Comparison of ENCODE assay signal across 8 cellular contexts in the genomic region with DNA sequence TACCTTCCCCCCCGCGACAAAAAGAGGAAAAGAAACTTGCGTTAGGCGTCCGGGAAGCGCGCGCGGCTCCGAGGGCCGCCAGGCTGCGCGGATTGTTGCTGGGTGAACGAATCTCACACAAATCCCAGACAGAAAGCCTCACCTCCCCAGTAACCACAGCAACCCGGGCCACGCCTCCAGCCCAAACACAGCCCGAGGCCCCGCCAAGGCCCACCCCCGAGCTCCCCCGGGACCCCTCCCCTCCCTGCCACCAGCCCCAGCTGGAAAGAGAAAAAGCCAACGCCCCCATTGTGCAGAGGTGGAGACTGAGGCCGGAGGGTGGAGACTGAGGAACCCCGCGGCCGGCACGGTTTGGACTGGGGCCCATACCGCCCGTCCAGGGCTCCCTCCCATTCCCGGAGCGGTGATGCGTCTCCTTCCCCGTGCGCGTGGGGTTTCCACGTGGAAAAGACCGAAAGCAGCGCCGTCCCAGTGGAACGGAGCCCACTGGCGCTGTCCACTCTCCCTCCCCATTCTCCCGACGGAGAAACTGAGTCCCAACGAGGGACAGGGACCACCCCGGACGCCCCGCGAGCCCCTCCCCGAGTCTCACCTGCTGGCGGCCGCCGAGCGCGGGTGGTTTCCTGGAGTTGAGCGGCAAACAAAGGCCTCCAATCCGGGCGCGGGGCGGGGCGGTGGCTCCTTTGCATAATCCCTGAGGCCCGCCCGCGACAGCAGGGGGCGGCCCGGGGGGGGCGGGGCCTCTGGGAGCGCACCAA. TPM values are rescaled to one million over a fixed set of nuclear protein-coding genes. Genes with fewer than 3 reads are reported as not detected.
DNase-seq lines count a peak whose midpoint lies in the region; ATAC-seq and TF ChIP-seq lines count a peak whose summit lies in the region.

No MANE protein-coding gene starts in this region.

- H3F3A ChIP-seq in GM23338 (replicated peaks; ENCODE audit: low read depth) (peaks cover 15% of the 10 kb centered on the region), neural progenitor cell (ENCODE audit: low read depth) (peaks cover 20% of the 10 kb centered on the region)

- H3K9me3 ChIP-seq in Karpas-422 (ENCODE audit: low read length) (no peaks in the 10 kb centered on the region), neural progenitor cell (ENCODE audit: low read depth) (no peaks in the 10 kb centered on the region), stomach smooth muscle (ENCODE audit: control insufficient read depth in 2 of 2, low read length in 2 of 2) (no peaks in the 10 kb centered on the region)

- 0 out of 2 replicates have a peak overlapping the region, but pooled peaks have one; percentile 63 for H2AFZ ChIP-seq in GM23338
- H2AFZ ChIP-seq in Karpas-422 (ENCODE audit: low read length) = no peak overlapping the region
- peak overlapping the region; percentile 52 for H2AFZ ChIP-seq in neural progenitor cell (replicated peaks)

- no peaks in the 10 kb centered on the region for H3K27me3 ChIP-seq in GM23338 (ENCODE audit: insufficient read depth)
- H3K27me3 ChIP-seq in Karpas-422 (ENCODE audit: low read length) = no peaks in the 10 kb centered on the region
- H3K27me3 ChIP-seq in foreskin keratinocyte = no peaks in the 10 kb centered on the region
- H3K27me3 ChIP-seq in neural progenitor cell = no peaks in the 10 kb centered on the region
- H3K27me3 ChIP-seq in stomach smooth muscle (ENCODE audit: control insufficient read depth in 1 of 2, insufficient read depth in 2 of 2, low read length in 2 of 2) = no peaks in the 10 kb centered on the region

- H3K27me3 Mint-ChIP-seq in GM23338 (ENCODE audit: insufficient read depth, low read depth, poor library complexity) = peaks cover 16% of the 10 kb centered on the region
- peaks cover 11% of the 10 kb centered on the region for H3K27me3 Mint-ChIP-seq in neural progenitor cell (ENCODE audit: insufficient read depth, low read depth)

- H3K4me3 ChIP-seq in GM23338 (peak overlapping the region; percentile 93), Karpas-422 (ENCODE audit: low read length) (peak overlapping the region; percentile 71), neural progenitor cell (peak overlapping the region; percentile 65), stomach smooth muscle (ENCODE audit: low read length in 2 of 2) (peak overlapping the region; percentile 85 to 88)

- H3K27ac Mint-ChIP-seq in GM23338 = peak overlapping the region; percentile 94
- H3K27ac Mint-ChIP-seq in neural progenitor cell = peak overlapping the region; percentile 77

- peak overlapping the region; percentile 94 for H3K4me3 Mint-ChIP-seq in GM23338
- H3K4me3 Mint-ChIP-seq in neural progenitor cell = peak overlapping the region; percentile 93

- H3K79me2 ChIP-seq in GM23338 (replicated peaks; ENCODE audit: insufficient read depth) (no peaks in the 10 kb centered on the region; the same call in 1 of the 2 replicates), Karpas-422 (ENCODE audit: low read length) (peaks cover 25% of the 10 kb centered on the region), neural progenitor cell (ENCODE audit: low read depth) (no peaks in the 10 kb centered on the region)

- DNase-seq in EL = peak; percentile 93
- peak; percentile 97 for DNase-seq in GM23338 (ENCODE audit: low spot score)
- peak; percentile 98 for DNase-seq in Karpas-422
- peak; percentile 89 to 95 for DNase-seq in SHP77 (lab: John Stamatoyannopoulos, UW)
- DNase-seq in activated gamma-delta T cell (lab: John Stamatoyannopoulos, UW) = peak; percentile 96
- DNase-seq in foreskin keratinocyte = peak in 1 of 2 donors; percentile 83
- DNase-seq in neural progenitor cell (ENCODE audit: low spot score) = peak; percentile 98

- H3K4me2 ChIP-seq in GM23338 = peak overlapping the region; percentile 93
- H3K4me2 ChIP-seq in Karpas-422 (ENCODE audit: low read depth, low read length, poor library complexity, severe bottlenecking) = peak overlapping the region; percentile 81
- peak overlapping the region; percentile 80 for H3K4me2 ChIP-seq in neural progenitor cell

- no peaks in the 10 kb centered on the region for H3K9me3 Mint-ChIP-seq in GM23338
- no peaks in the 10 kb centered on the region for H3K9me3 Mint-ChIP-seq in neural progenitor cell

- H3K4me1 Mint-ChIP-seq in GM23338 (peaks cover 38% of the 10 kb centered on the region), neural progenitor cell (peaks cover 21% of the 10 kb centered on the region)

- H3K4me1 ChIP-seq in GM23338 (ENCODE audit: insufficient read depth) = peaks cover 20% of the 10 kb centered on the region; the same call in 1 of the 2 replicates
- H3K4me1 ChIP-seq in Karpas-422 (ENCODE audit: low read length) = peaks cover 35% of the 10 kb centered on the region
- peaks cover 11% of the 10 kb centered on the region for H3K4me1 ChIP-seq in foreskin keratinocyte
- H3K4me1 ChIP-seq in neural progenitor cell = peaks cover 8% of the 10 kb centered on the region
- peaks cover 22% of the 10 kb centered on the region for H3K4me1 ChIP-seq in stomach smooth muscle (ENCODE audit: control insufficient read depth, insufficient read depth, low read length)

- H3K27ac ChIP-seq in GM23338 (ENCODE audit: low read depth) (peak overlapping the region; percentile 2; the same call in 1 of the 2 replicates), Karpas-422 (ENCODE audit: low read length) (peak overlapping the region; percentile 83), foreskin keratinocyte (peak overlapping the region; percentile 67), neural progenitor cell (no peak overlapping the region), stomach smooth muscle (ENCODE audit: low read length) (peak overlapping the region; percentile 69)

- H3K36me3 ChIP-seq in GM23338 (ENCODE audit: insufficient read depth) (no peaks in the 10 kb centered on the region), Karpas-422 (ENCODE audit: insufficient read depth, low read length) (no peaks in the 10 kb centered on the region), neural progenitor cell (no peaks in the 10 kb centered on the region), stomach smooth muscle (ENCODE audit: control insufficient read depth in 2 of 2, insufficient read depth in 2 of 2, low read length in 2 of 2) (peaks cover 0 to 9% of the 10 kb centered on the region in 2 donors)

- peak overlapping the region; percentile 71 for H3K9ac ChIP-seq in Karpas-422 (ENCODE audit: low read length)
- H3K9ac ChIP-seq in neural progenitor cell = no peak overlapping the region
- H3K9ac ChIP-seq in stomach smooth muscle (ENCODE audit: low read length in 2 of 2) = peak overlapping the region; percentile 75 to 76

- H4K20me1 ChIP-seq in GM23338 (replicated peaks; ENCODE audit: insufficient read depth) (no peaks in the 10 kb centered on the region), Karpas-422 (ENCODE audit: insufficient read depth, low read depth, low read length) (no peaks in the 10 kb centered on the region), neural progenitor cell (ENCODE audit: low read depth) (no peaks in the 10 kb centered on the region)

- ATAC-seq in GM23338 (peak; percentile 84), foreskin keratinocyte (peak; percentile 89)

- H3K9me2 ChIP-seq in GM23338 (ENCODE audit: insufficient read depth) (no peaks in the 10 kb centered on the region), Karpas-422 (replicated peaks; ENCODE audit: insufficient read depth, low read length) (no peaks in the 10 kb centered on the region)

- no peak for TF ChIP-seq CTCF in GM23338 (conservative IDR thresholded peaks at IDR 0.05; ENCODE audit: low read depth in 2 of 2)
- TF ChIP-seq CTCF in foreskin keratinocyte (conservative IDR thresholded peaks at IDR 0.05) = peak; percentile 5
- TF ChIP-seq CTCF in neural progenitor cell (IDR thresholded peaks at IDR 0.05) = no peak

- peaks cover 17% of the 10 kb centered on the region; the same call in 2 of the 3 replicates for H3K36me3 Mint-ChIP-seq in GM23338 (ENCODE audit: low read depth)
- H3K36me3 Mint-ChIP-seq in neural progenitor cell = no peaks in the 10 kb centered on the region

TF ChIP-seq in GM23338, 12 proteins besides CTCF, POLR2A, EP300 and RAD21:
- no peak for TF ChIP-seq POLR2AphosphoS5 (IDR thresholded peaks at IDR 0.05; ENCODE audit: low read depth)
- peak; percentile 28 for TF ChIP-seq REST (IDR thresholded peaks at IDR 0.05; ENCODE audit: unreplicated experiment)
- TF ChIP-seq ZNF331 (CRISPR knock-in tag; IDR thresholded peaks at IDR 0.05; ENCODE audit: low read depth) = 0 out of 2 replicates have a peak, but pooled peaks have one; percentile 12
- TF ChIP-seq ZNF114 (CRISPR knock-in tag; IDR thresholded peaks at IDR 0.05) = 0 out of 2 replicates have a peak, but pooled peaks have one; percentile 67
- peak; percentile 42 for TF ChIP-seq CREB1 (CRISPR knock-in tag; IDR thresholded peaks at IDR 0.05; ENCODE audit: low read depth)

RNA-seq across cellular contexts. Expression of gene AKNA, which starts 10.2 kb away (rescaled TPM):
- 19.6 and 28.1 TPM in 2 replicates for total RNA-seq in GM23338 (2014; rRNA removed; shearing (Covaris generic))
- 9.0 and 11.2 TPM in 2 replicates for polyA plus RNA-seq in GM23338 (2016; fragmentation: Nextera tagmentation; extraction: Ambion mirVana)
- 77.9 and 122 TPM in 2 replicates for total RNA-seq in Karpas-422 (2014; rRNA removed; shearing (Covaris generic); ENCODE audit: low replicate concordance)
- total RNA-seq in foreskin keratinocyte = 5.4 and 7.9 TPM in 2 replicates
- 4.0 and 5.8 TPM in 2 replicates for polyA plus RNA-seq in foreskin keratinocyte
- total RNA-seq in neural progenitor cell (ENCODE audit: low replicate concordance) = 11.4 and 13.4 TPM in 2 replicates
